Comparison of ENCODE assay signal across 1 cellular context in genomic region chr11:120801801-120802689, GRCh38.
TF ChIP-seq lines count a peak whose summit lies in the region.

No MANE protein-coding gene starts in this region.

TF ChIP-seq in HepG2, 621 proteins besides CTCF, POLR2A, EP300 and RAD21 (continued from another document and continues in another):
- TF ChIP-seq ZNF512 (CRISPR knock-in tag; IDR thresholded peaks at IDR 0.05) (peak; percentile 56; the same call in 1 of the 2 replicates), ZSCAN12 (CRISPR knock-in tag; IDR thresholded peaks at IDR 0.05) (no peak), ZNF556 (CRISPR knock-in tag; IDR thresholded peaks at IDR 0.05; ENCODE audit: borderline replicate concordance) (no peak), PHF5A (CRISPR knock-in tag; IDR thresholded peaks at IDR 0.05; ENCODE audit: low read depth, unreplicated experiment) (no peak), ZNF44 (CRISPR knock-in tag; IDR thresholded peaks at IDR 0.05) (no peak), BRCA1 (CRISPR knock-in tag; IDR thresholded peaks at IDR 0.05) (no peak), SRSF9 (IDR thresholded peaks at IDR 0.05; ENCODE audit: borderline replicate concordance, insufficient read depth, low read depth, low read length, poor library complexity, severe bottlenecking) (no peak), TEAD3 (CRISPR knock-in tag; optimal IDR thresholded peaks at IDR 0.05; ENCODE audit: borderline replicate concordance) (peak; percentile 28), CHCHD3 (CRISPR knock-in tag; IDR thresholded peaks at IDR 0.05) (no peak), CREM (IDR thresholded peaks at IDR 0.05) (no peak), CREM (CRISPR knock-in tag; IDR thresholded peaks at IDR 0.05) (no peak), ZNF263 (CRISPR knock-in tag; IDR thresholded peaks at IDR 0.05) (no peak), HMGXB4 (CRISPR knock-in tag; IDR thresholded peaks at IDR 0.05; ENCODE audit: borderline replicate concordance in 1 of 2, low read depth in 1 of 2) (0 out of 4 replicates have a peak, but pooled peaks of 1 of the 2 experiments have one; percentile 32), ZFP91 (CRISPR knock-in tag; IDR thresholded peaks at IDR 0.05; ENCODE audit: borderline replicate concordance) (peak; percentile 48; the same call in 1 of the 2 replicates), ONECUT2 (CRISPR knock-in tag; IDR thresholded peaks at IDR 0.05) (no peak), SKIL (CRISPR knock-in tag; IDR thresholded peaks at IDR 0.05; ENCODE audit: borderline replicate concordance) (no peak), NR2C2 (CRISPR knock-in tag; IDR thresholded peaks at IDR 0.05; ENCODE audit: borderline replicate concordance) (no peak), ZNF597 (CRISPR knock-in tag; IDR thresholded peaks at IDR 0.05) (no peak), GPBP1L1 (CRISPR knock-in tag; IDR thresholded peaks at IDR 0.05) (no peak), SMC3 (IDR thresholded peaks at IDR 0.05; ENCODE audit: low read length) (peak; percentile 80), UBTF (CRISPR knock-in tag; IDR thresholded peaks at IDR 0.05) (peak; percentile 20; the same call in 1 of the 2 replicates), ZHX1 (CRISPR knock-in tag; IDR thresholded peaks at IDR 0.05; ENCODE audit: low read depth) (no peak), NR2F6 (IDR thresholded peaks at IDR 0.05) (no peak), NR2F6 (CRISPR knock-in tag; IDR thresholded peaks at IDR 0.05) (no peak), BHLHE40 (IDR thresholded peaks at IDR 0.05; ENCODE audit: low read length) (0 out of 2 replicates have a peak, but pooled peaks have one; percentile 10), FOSL2 (CRISPR knock-in tag; IDR thresholded peaks at IDR 0.05) (no peak), PAWR (CRISPR knock-in tag; IDR thresholded peaks at IDR 0.05; ENCODE audit: borderline replicate concordance) (no peak), MTA1 (CRISPR knock-in tag; IDR thresholded peaks at IDR 0.05; ENCODE audit: borderline replicate concordance) (no peak), ZNF704 (CRISPR knock-in tag; IDR thresholded peaks at IDR 0.05; ENCODE audit: borderline replicate concordance) (no peak), ZNF383 (CRISPR knock-in tag; IDR thresholded peaks at IDR 0.05; ENCODE audit: borderline replicate concordance) (no peak), ZNF367 (CRISPR knock-in tag; IDR thresholded peaks at IDR 0.05; ENCODE audit: borderline replicate concordance) (no peak), POLR2AphosphoS2 (IDR thresholded peaks at IDR 0.05; ENCODE audit: low read depth, low read length) (no peak), ARID3A (IDR thresholded peaks at IDR 0.05; ENCODE audit: low read depth, low read length) (no peak), ZNF337 (CRISPR knock-in tag; IDR thresholded peaks at IDR 0.05; ENCODE audit: borderline replicate concordance, low read depth) (no peak), ZNF276 (CRISPR knock-in tag; IDR thresholded peaks at IDR 0.05; ENCODE audit: low read depth) (0 out of 2 replicates have a peak, but pooled peaks have one; percentile 33), ZNF883 (CRISPR knock-in tag; IDR thresholded peaks at IDR 0.05; ENCODE audit: not compliant biosample characterization) (peak; percentile 39), STAG1 (CRISPR knock-in tag; IDR thresholded peaks at IDR 0.05) (peak; percentile 72), ZNF274 (CRISPR knock-in tag; IDR thresholded peaks at IDR 0.05) (peak; percentile 61; the same call in 1 of the 2 replicates)
